8 cellular contexts compared by ENCODE assay signal in the genomic region with DNA sequence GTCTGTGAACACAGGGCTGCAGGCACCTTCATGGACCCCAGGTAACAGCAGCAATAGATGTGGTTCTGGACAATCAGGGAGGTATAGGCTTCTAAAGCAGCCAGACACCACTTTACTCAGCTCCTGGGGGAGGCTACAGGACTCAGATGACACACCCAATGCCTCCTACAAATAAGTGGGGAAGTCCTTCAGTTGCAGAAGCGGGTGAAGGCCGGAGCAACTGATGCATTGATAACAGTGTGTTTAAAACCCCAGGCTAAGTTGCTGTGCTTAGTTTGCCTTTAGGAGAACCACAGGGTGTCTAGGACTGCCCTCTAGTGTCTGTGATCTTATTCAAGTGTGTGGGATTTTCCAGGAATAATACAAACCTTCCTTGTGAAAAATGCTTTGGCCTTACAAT. TPM values are rescaled to one million over a fixed set of nuclear protein-coding genes. Genes with fewer than 3 reads are reported as not detected.
DNase-seq lines count a peak whose midpoint lies in the region; ATAC-seq and TF ChIP-seq lines count a peak whose summit lies in the region.

No MANE protein-coding gene starts in this region.

- peaks cover 14% of the 10 kb centered on the region for H3K27me3 Mint-ChIP-seq in Calu3 (ENCODE audit: unreplicated experiment)
- H3K27me3 Mint-ChIP-seq in progenitor cell of endocrine pancreas: peaks cover 29% of the 10 kb centered on the region

- H3K4me3 Mint-ChIP-seq in Calu3 (ENCODE audit: low read depth, unreplicated experiment): no peak overlapping the region
- no peak overlapping the region for H3K4me3 Mint-ChIP-seq in progenitor cell of endocrine pancreas (ENCODE audit: low read depth)

- H3K9me3 Mint-ChIP-seq in Calu3 (ENCODE audit: low read depth, unreplicated experiment) (no peaks in the 10 kb centered on the region), progenitor cell of endocrine pancreas (ENCODE audit: low read depth) (no peaks in the 10 kb centered on the region)

- no peak overlapping the region for H3K27ac Mint-ChIP-seq in Calu3 (ENCODE audit: unreplicated experiment)
- no peak overlapping the region for H3K27ac Mint-ChIP-seq in progenitor cell of endocrine pancreas

- DNase-seq in Calu3 (peak; percentile 25), H4 (ENCODE audit: low spot score) (peak; percentile 51), RPMI7951 (ENCODE audit: low read depth) (peak; percentile 71), fibroblast of peridontal ligament (ENCODE audit: extremely low read depth) (peak; percentile 86), progenitor cell of endocrine pancreas (ENCODE audit: low spot score, unreplicated experiment) (no peak), activated T-cell treated with anti-CD3 and anti-CD28 coated beads for 4 hours (no peak), germinal center (ENCODE audit: low spot score) (no peak)

- no peak for ATAC-seq in HG02981 (IDR thresholded peaks at IDR 0.05; ENCODE audit: unreplicated experiment)

- no peaks in the 10 kb centered on the region for H3K4me1 Mint-ChIP-seq in Calu3 (ENCODE audit: low read depth, unreplicated experiment)
- H3K4me1 Mint-ChIP-seq in progenitor cell of endocrine pancreas (ENCODE audit: low read depth): no peaks in the 10 kb centered on the region

- TF ChIP-seq CTCF in Calu3 (IDR thresholded peaks at IDR 0.05; ENCODE audit: unreplicated experiment): peak; percentile 41
- TF ChIP-seq CTCF in progenitor cell of endocrine pancreas (IDR thresholded peaks at IDR 0.05; ENCODE audit: unreplicated experiment): peak; percentile 68

- CTCF ChIA-PET in Calu3 (lab: Charles Lee): no interaction called here

- intact Hi-C loops in Calu3 (cut with micrococcal nuclease; ENCODE audit: unreplicated experiment): loop anchor here (1.0 to 2.0 kb wide), 2 partner anchors 99 to 291 kb away; no protein-coding TSS in a partner anchor

- BruUV-seq in Calu3 (replicated peaks; lab: Mats Ljungman, UMichigan): no TSS peak

- H3K36me3 Mint-ChIP-seq in Calu3 (ENCODE audit: insufficient read depth, unreplicated experiment): no peaks in the 10 kb centered on the region
- H3K36me3 Mint-ChIP-seq in progenitor cell of endocrine pancreas (ENCODE audit: insufficient read depth): no peaks in the 10 kb centered on the region

RNA-seq across cellular contexts. Expression of a gene that starts 5.9 kb away (rescaled TPM):
- total RNA-seq in Calu3 (2022) (not detected in 2 replicates), progenitor cell of endocrine pancreas (0.36 TPM in 1 of 2 replicates, not detected in the other)
- total RNA-seq in H4 (2014; rRNA removed; shearing (Covaris generic)): 9.2 and 17.2 TPM in 2 replicates
- total RNA-seq in RPMI7951 (2014; rRNA removed; shearing (Covaris generic)): 6.7 and 7.6 TPM in 2 replicates

Comparison
In these comparisons a context has a peak if more than half of its experiments do, and no peak if none do; other contexts are left out.
1. DNase-seq: peak in Calu3 (single experiment), H4 (single experiment), RPMI7951 (single experiment) and fibroblast of peridontal ligament (single experiment); none in progenitor cell of endocrine pancreas (single experiment), activated T-cell treated with anti-CD3 and anti-CD28 coated beads for 4 hours (single experiment) and germinal center (single experiment).